Comparison of ENCODE assay signal across 17 cellular contexts in the genomic region with DNA sequence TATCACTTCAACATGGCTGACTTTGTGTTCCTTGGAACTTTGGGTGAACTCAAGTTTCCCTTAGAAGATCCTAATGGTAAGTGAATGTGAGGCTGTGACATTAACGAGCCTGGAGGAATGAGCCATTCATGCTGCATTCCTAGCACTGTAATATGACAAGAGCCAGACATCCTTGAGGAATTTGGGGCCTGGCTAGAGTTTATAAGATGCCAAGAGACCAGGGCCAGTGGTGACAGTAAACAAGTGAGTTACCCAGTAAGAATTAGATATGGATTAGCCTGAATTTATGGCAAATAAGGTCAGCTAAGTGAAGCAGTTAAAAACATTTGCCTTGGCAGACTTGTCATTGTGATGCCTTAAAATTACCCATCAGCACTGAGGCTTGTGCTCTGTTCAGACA.
A peak's percentile ranks its signal among the peaks of the same experiment; 100 is the strongest.
DNase-seq lines count a peak whose midpoint lies in the region; ATAC-seq and TF ChIP-seq lines count a peak whose summit lies in the region.
"Had no signal": no experiment of that assay in that cellular context is flagged by ENCODE, and none has a peak within 500 bp of the region (broad histone marks: within the 10 kb centered on the region; RNA-seq: fewer than 3 reads in every experiment).

No MANE protein-coding gene starts in this region.

- H3K27me3 ChIP-seq in heart right ventricle = no peaks in the 10 kb centered on the region
- H3K27me3 ChIP-seq: uterus had no signal

- H3K4me1 ChIP-seq in heart right ventricle = peaks cover 7 to 55% (median 39%) of the 10 kb centered on the region in 9 donors
- H3K4me1 ChIP-seq: uterus had no signal

- no peak for TF ChIP-seq CTCF in heart right ventricle (IDR thresholded peaks at IDR 0.05)

- H3K4me3 ChIP-seq in heart right ventricle = no peak overlapping the region
- H3K4me3 ChIP-seq: lung, uterus had no signal

- intact Hi-C loops in heart right ventricle (cut with DNase I) = loop anchor here in 2 of 10 donors (5.0 kb wide), 1 partner anchor 489 kb away; no protein-coding TSS in a partner anchor

- peak; percentile 94 for DNase-seq in GM04503 (ENCODE audit: low read depth)
- peak; percentile 68 for DNase-seq in T1000 (lab: John Stamatoyannopoulos, UW)
- no peak for DNase-seq in heart right ventricle
- DNase-seq in retina = peak; percentile 35
- DNase-seq in DMS79 (lab: John Stamatoyannopoulos, UW) = no peak
- DNase-seq in activated CD8-positive, alpha-beta memory T cell treated with anti-CD3 and anti-CD28 coated beads, Interleukin-2, amount 50 U/mL, for 4 hours = no peak
- DNase-seq: activated CD4-positive, CD25-positive, alpha-beta regulatory T cell; activated T-cell treated with anti-CD3 and anti-CD28 coated beads, Interleukin-2, amount 50 U/mL, for 72 hours; Calu3; caudate nucleus; MV-4-11; NCI-H524; SIG-M5; uterus had no signal

- H3K9me3 ChIP-seq in heart right ventricle = no peaks in the 10 kb centered on the region
- H3K9me3 ChIP-seq: uterus had no signal

- H3K27ac ChIP-seq in heart right ventricle = peak overlapping the region in 9 of 10 donors; percentile 14 to 71 (median 49)
- H3K27ac ChIP-seq: uterus had no signal

- 12 to 20% methylated on average over 1 of the region's 1 CpG for WGBS in heart right ventricle, 2 donors

- ATAC-seq in heart right ventricle = peak in 6 of 8 donors; percentile 38 to 59 (median 50)
- no peak for ATAC-seq in GM21717 (IDR thresholded peaks at IDR 0.05; ENCODE audit: unreplicated experiment)
- no peak for ATAC-seq in HG03565 (IDR thresholded peaks at IDR 0.05; ENCODE audit: unreplicated experiment)

- H3K36me3 ChIP-seq in heart right ventricle = peaks cover 0 to 4% (median 0%) of the 10 kb centered on the region in 9 donors
- H3K36me3 ChIP-seq: uterus had no signal

Comparison
In these comparisons a context has a peak if more than half of its experiments do, and no peak if none do; other contexts are left out.
1. DNase-seq: peak in GM04503 (single experiment), T1000 (single experiment) and retina (single experiment); none in heart right ventricle (0 of 2), DMS79 (single experiment) and activated CD8-positive, alpha-beta memory T cell treated with anti-CD3 and anti-CD28 coated beads, Interleukin-2, amount 50 U/mL, for 4 hours (single experiment).
2. ATAC-seq: peak in heart right ventricle (6 of 8); none in GM21717 (single experiment) and HG03565 (single experiment).